In genomic region chr7:27133409-27134157, GRCh38 we compare ENCODE assay signal across 1 cellular context.
TF ChIP-seq lines count a peak whose summit lies in the region.

No MANE protein-coding gene starts in this region.

TF ChIP-seq in HepG2, 621 proteins besides CTCF, POLR2A, EP300 and RAD21 (continued from another document and continues in another):
- TF ChIP-seq PHF21A (CRISPR knock-in tag; IDR thresholded peaks at IDR 0.05), result peak; percentile 44; the same call in 1 of the 2 replicates
- peak; percentile 81 for TF ChIP-seq SALL1 (CRISPR knock-in tag; IDR thresholded peaks at IDR 0.05)
- peak; percentile 79; the same call in 1 of the 2 replicates for TF ChIP-seq HMG20A (CRISPR knock-in tag; IDR thresholded peaks at IDR 0.05; ENCODE audit: borderline replicate concordance)
- TF ChIP-seq, protein P1, sequence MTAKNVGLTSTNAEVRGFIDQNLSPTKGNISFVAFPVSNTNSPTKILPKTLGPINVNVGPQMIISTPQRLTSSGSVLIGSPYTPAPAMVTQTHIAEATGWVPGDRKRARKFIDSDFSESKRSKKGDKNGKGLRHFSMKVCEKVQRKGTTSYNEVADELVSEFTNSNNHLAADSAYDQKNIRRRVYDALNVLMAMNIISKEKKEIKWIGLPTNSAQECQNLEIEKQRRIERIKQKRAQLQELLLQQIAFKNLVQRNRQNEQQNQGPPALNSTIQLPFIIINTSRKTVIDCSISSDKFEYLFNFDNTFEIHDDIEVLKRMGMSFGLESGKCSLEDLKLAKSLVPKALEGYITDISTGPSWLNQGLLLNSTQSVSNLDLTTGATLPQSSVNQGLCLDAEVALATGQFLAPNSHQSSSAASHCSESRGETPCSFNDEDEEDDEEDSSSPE (CRISPR knock-in tag; IDR thresholded peaks at IDR 0.05), result no peak
- TF ChIP-seq CHCHD3 (CRISPR knock-in tag; IDR thresholded peaks at IDR 0.05), result no peak
- TF ChIP-seq NFIC (IDR thresholded peaks at IDR 0.05; ENCODE audit: low read length), result peak; percentile 44; the same call in 1 of the 2 replicates
- no peak for TF ChIP-seq ZBTB49 (CRISPR knock-in tag; IDR thresholded peaks at IDR 0.05; ENCODE audit: borderline replicate concordance)
- no peak for TF ChIP-seq ZNF652 (CRISPR knock-in tag; IDR thresholded peaks at IDR 0.05; ENCODE audit: borderline replicate concordance, low read depth)
- TF ChIP-seq, protein P2, sequence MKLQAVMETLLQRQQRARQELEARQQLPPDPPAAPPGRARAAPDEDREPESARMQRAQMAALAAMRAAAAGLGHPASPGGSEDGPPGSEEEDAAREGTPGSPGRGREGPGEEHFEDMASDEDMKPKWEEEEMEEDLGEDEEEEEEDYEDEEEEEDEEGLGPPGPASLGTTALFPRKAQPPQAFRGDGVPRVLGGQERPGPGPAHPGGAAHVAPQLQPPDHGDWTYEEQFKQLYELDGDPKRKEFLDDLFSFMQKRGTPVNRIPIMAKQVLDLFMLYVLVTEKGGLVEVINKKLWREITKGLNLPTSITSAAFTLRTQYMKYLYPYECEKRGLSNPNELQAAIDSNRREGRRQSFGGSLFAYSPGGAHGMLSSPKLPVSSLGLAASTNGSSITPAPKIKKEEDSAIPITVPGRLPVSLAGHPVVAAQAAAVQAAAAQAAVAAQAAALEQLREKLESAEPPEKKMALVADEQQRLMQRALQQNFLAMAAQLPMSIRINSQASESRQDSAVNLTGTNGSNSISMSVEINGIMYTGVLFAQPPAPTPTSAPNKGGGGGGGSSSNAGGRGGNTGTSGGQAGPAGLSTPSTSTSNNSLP (IDR thresholded peaks at IDR 0.05; ENCODE audit: low read depth, low read length), result 0 out of 2 replicates have a peak, but pooled peaks have one; percentile 5
- no peak for TF ChIP-seq ATRX (CRISPR knock-in tag; IDR thresholded peaks at IDR 0.05; ENCODE audit: borderline replicate concordance)
- TF ChIP-seq, protein P3, sequence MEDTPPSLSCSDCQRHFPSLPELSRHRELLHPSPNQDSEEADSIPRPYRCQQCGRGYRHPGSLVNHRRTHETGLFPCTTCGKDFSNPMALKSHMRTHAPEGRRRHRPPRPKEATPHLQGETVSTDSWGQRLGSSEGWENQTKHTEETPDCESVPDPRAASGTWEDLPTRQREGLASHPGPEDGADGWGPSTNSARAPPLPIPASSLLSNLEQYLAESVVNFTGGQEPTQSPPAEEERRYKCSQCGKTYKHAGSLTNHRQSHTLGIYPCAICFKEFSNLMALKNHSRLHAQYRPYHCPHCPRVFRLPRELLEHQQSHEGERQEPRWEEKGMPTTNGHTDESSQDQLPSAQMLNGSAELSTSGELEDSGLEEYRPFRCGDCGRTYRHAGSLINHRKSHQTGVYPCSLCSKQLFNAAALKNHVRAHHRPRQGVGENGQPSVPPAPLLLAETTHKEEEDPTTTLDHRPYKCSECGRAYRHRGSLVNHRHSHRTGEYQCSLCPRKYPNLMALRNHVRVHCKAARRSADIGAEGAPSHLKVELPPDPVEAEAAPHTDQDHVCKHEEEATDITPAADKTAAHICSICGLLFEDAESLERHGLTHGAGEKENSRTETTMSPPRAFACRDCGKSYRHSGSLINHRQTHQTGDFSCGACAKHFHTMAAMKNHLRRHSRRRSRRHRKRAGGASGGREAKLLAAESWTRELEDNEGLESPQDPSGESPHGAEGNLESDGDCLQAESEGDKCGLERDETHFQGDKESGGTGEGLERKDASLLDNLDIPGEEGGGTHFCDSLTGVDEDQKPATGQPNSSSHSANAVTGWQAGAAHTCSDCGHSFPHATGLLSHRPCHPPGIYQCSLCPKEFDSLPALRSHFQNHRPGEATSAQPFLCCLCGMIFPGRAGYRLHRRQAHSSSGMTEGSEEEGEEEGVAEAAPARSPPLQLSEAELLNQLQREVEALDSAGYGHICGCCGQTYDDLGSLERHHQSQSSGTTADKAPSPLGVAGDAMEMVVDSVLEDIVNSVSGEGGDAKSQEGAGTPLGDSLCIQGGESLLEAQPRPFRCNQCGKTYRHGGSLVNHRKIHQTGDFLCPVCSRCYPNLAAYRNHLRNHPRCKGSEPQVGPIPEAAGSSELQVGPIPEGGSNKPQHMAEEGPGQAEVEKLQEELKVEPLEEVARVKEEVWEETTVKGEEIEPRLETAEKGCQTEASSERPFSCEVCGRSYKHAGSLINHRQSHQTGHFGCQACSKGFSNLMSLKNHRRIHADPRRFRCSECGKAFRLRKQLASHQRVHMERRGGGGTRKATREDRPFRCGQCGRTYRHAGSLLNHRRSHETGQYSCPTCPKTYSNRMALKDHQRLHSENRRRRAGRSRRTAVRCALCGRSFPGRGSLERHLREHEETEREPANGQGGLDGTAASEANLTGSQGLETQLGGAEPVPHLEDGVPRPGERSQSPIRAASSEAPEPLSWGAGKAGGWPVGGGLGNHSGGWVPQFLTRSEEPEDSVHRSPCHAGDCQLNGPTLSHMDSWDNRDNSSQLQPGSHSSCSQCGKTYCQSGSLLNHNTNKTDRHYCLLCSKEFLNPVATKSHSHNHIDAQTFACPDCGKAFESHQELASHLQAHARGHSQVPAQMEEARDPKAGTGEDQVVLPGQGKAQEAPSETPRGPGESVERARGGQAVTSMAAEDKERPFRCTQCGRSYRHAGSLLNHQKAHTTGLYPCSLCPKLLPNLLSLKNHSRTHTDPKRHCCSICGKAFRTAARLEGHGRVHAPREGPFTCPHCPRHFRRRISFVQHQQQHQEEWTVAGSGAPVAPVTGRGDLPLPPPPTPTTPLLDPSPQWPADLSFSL (CRISPR knock-in tag; IDR thresholded peaks at IDR 0.05), result no peak
- 0 out of 2 replicates have a peak, but pooled peaks have one; percentile 7 for TF ChIP-seq ZNF644 (CRISPR knock-in tag; IDR thresholded peaks at IDR 0.05; ENCODE audit: low read depth)
- no peak for TF ChIP-seq SMARCE1 (IDR thresholded peaks at IDR 0.05; ENCODE audit: borderline replicate concordance)
- TF ChIP-seq, protein P4, sequence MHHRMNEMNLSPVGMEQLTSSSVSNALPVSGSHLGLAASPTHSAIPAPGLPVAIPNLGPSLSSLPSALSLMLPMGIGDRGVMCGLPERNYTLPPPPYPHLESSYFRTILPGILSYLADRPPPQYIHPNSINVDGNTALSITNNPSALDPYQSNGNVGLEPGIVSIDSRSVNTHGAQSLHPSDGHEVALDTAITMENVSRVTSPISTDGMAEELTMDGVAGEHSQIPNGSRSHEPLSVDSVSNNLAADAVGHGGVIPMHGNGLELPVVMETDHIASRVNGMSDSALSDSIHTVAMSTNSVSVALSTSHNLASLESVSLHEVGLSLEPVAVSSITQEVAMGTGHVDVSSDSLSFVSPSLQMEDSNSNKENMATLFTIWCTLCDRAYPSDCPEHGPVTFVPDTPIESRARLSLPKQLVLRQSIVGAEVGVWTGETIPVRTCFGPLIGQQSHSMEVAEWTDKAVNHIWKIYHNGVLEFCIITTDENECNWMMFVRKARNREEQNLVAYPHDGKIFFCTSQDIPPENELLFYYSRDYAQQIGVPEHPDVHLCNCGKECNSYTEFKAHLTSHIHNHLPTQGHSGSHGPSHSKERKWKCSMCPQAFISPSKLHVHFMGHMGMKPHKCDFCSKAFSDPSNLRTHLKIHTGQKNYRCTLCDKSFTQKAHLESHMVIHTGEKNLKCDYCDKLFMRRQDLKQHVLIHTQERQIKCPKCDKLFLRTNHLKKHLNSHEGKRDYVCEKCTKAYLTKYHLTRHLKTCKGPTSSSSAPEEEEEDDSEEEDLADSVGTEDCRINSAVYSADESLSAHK (CRISPR knock-in tag; IDR thresholded peaks at IDR 0.05; ENCODE audit: borderline replicate concordance), result no peak
- TF ChIP-seq ZFP82 (CRISPR knock-in tag; IDR thresholded peaks at IDR 0.05; ENCODE audit: borderline replicate concordance), result no peak
- no peak for TF ChIP-seq SMAD9 (CRISPR knock-in tag; IDR thresholded peaks at IDR 0.05)
- TF ChIP-seq MXD3 (CRISPR knock-in tag; IDR thresholded peaks at IDR 0.05), result no peak
- TF ChIP-seq, protein P5, sequence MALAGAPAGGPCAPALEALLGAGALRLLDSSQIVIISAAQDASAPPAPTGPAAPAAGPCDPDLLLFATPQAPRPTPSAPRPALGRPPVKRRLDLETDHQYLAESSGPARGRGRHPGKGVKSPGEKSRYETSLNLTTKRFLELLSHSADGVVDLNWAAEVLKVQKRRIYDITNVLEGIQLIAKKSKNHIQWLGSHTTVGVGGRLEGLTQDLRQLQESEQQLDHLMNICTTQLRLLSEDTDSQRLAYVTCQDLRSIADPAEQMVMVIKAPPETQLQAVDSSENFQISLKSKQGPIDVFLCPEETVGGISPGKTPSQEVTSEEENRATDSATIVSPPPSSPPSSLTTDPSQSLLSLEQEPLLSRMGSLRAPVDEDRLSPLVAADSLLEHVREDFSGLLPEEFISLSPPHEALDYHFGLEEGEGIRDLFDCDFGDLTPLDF (CRISPR knock-in tag; IDR thresholded peaks at IDR 0.05), result no peak
- no peak for TF ChIP-seq TSC22D2 (CRISPR knock-in tag; IDR thresholded peaks at IDR 0.05; ENCODE audit: borderline replicate concordance)
- no peak for TF ChIP-seq ZNF768 (CRISPR knock-in tag; IDR thresholded peaks at IDR 0.05)
- TF ChIP-seq ZFY (CRISPR knock-in tag; IDR thresholded peaks at IDR 0.05), result no peak
- no peak for TF ChIP-seq PRDM15 (CRISPR knock-in tag; IDR thresholded peaks at IDR 0.05)
- TF ChIP-seq, protein P6, sequence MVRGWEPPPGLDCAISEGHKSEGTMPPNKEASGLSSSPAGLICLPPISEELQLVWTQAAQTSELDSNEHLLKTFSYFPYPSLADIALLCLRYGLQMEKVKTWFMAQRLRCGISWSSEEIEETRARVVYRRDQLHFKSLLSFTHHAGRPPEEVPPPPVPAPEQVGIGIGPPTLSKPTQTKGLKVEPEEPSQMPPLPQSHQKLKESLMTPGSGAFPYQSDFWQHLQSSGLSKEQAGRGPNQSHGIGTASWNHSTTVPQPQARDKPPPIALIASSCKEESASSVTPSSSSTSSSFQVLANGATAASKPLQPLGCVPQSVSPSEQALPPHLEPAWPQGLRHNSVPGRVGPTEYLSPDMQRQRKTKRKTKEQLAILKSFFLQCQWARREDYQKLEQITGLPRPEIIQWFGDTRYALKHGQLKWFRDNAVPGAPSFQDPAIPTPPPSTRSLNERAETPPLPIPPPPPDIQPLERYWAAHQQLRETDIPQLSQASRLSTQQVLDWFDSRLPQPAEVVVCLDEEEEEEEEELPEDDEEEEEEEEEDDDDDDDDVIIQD (CRISPR knock-in tag; IDR thresholded peaks at IDR 0.05; ENCODE audit: low read depth), result no peak
- TF ChIP-seq ERF (CRISPR knock-in tag; IDR thresholded peaks at IDR 0.05), result no peak
- no peak for TF ChIP-seq HNRNPUL1 (IDR thresholded peaks at IDR 0.05; ENCODE audit: low read depth, low read length)
- TF ChIP-seq SP1 (IDR thresholded peaks at IDR 0.05), result no peak
- TF ChIP-seq SP1 (CRISPR knock-in tag; IDR thresholded peaks at IDR 0.05), result no peak
- no peak for TF ChIP-seq ZNF512 (CRISPR knock-in tag; IDR thresholded peaks at IDR 0.05)
- TF ChIP-seq ETV5 (CRISPR knock-in tag; IDR thresholded peaks at IDR 0.05; ENCODE audit: borderline replicate concordance), result peak; percentile 33; the same call in 1 of the 2 replicates
- TF ChIP-seq HNF4A (CRISPR knock-in tag; IDR thresholded peaks at IDR 0.05), result peak; percentile 94
- TF ChIP-seq ZNF713 (CRISPR knock-in tag; IDR thresholded peaks at IDR 0.05), result no peak
- no peak for TF ChIP-seq ZFYVE20 (CRISPR knock-in tag; IDR thresholded peaks at IDR 0.05; ENCODE audit: borderline replicate concordance, low read depth)
- TF ChIP-seq ASH2L (IDR thresholded peaks at IDR 0.05; ENCODE audit: insufficient read length, low read depth, low read length), result peak; percentile 72
- TF ChIP-seq CBFB (CRISPR knock-in tag; IDR thresholded peaks at IDR 0.05), result no peak
- TF ChIP-seq KMT2A (CRISPR knock-in tag; IDR thresholded peaks at IDR 0.05), result no peak
